ENCODE assay signal across 8 cellular contexts in the genomic region with DNA sequence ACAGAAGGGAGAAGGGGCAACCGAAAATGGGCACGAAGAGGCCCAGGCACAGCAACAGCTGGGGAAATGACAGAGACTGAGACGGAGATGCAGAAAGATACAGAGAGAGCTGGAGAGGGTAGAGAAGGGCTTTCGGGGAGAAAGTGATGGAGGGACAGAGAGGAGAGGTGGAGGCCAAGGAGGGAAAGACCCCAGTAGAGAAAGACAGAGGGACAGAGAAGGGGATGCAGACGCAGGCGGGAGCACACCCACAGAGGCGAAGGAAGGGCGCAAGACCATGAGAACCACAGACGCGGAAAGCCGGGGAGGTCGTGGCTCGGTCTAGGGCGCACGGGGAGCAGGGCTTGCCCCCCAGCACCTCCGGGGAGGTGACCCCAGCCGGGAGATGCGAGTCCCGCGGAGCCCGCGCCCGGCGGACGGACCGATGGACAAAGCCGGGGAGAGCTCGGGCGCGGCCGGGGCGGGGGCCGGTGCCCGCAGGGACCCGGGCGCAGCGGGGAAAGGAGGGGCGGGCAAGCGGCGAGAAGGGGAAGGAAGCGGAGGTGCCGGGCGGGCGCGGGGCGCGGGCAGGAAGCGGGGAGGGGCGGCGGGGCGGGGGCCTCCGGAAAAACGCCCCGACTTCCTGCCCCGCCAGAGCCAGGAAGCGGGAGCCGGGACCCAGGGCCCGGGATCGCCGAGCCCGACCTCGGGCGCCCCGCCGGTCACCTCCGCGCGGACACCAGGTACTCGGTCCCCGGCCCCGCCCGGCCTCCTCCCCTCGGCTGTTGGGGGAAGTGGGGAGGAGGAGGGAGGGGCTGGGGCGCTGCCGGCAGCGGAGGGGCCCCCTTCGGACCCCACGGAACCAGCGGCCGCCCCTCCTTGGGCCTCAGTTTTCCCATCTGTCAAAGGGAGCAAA. TPM values are rescaled to one million over a fixed set of nuclear protein-coding genes. Genes with fewer than 3 reads are reported as not detected.
DNase-seq lines count a peak whose midpoint lies in the region; ATAC-seq and TF ChIP-seq lines count a peak whose summit lies in the region.

TSS of gene ARHGEF1 (plus strand) at position 617 of the 895 bp plus-strand sequence. CDS start 4,899 bp downstream, outside the sequence.

- peak; percentile 19 to 39 for DNase-seq in NCI-H2081 (lab: John Stamatoyannopoulos, UW)
- DNase-seq in NCI-H2081 treated with DMSO at 0.1 percent for 48 hours (lab: John Stamatoyannopoulos, UW) = no peak
- DNase-seq in NCI-H748 (lab: John Stamatoyannopoulos, UW; ENCODE audit: unreplicated experiment) = peak; percentile 64
- peak; percentile 72 to 76 for DNase-seq in activated T-cell treated with anti-CD3 and anti-CD28 coated beads, Interleukin-2, amount 50 U/mL, for 72 hours
- peak; percentile 18 to 33 for DNase-seq in fibroblast of lung (ENCODE audit: low read depth in 2 of 2)
- DNase-seq in nephron progenitor cell = peak; percentile 63
- peak; percentile 77 to 90 for DNase-seq in aorta
- no peak for DNase-seq in NCI-H524 (lab: John Stamatoyannopoulos, UW)

- H3K27ac ChIP-seq in fibroblast of lung (ENCODE audit: insufficient read depth, low read length) (peak within 1 kb of the TSS; percentile 34), aorta (ENCODE audit: low read depth in 1 of 2, low read length in 2 of 2) (peak within 1 kb of the TSS in 1 of 2 donors; percentile 16)

- TF ChIP-seq CTCF in fibroblast of lung (conservative IDR thresholded peaks at IDR 0.05 in 1 of 2, IDR thresholded peaks at IDR 0.05 in 1 of 2; ENCODE audit: low read depth in 1 of 2, low read length in 2 of 2) = no peak
- TF ChIP-seq CTCF in nephron progenitor cell (IDR thresholded peaks at IDR 0.05) = no peak

- H3K9me3 ChIP-seq in fibroblast of lung (ENCODE audit: control insufficient read depth, insufficient read depth, low read depth, low read length) (no peaks in the 10 kb centered on the region), aorta (ENCODE audit: control insufficient read depth, low read length) (no peaks in the 10 kb centered on the region)

- peak in 1 of 2 donors; percentile 4 for ATAC-seq in activated T-cell treated with anti-CD3 and anti-CD28 coated beads, Interleukin-2, amount 50 U/mL, for 72 hours (replicated peaks in 1 of 2)
- ATAC-seq in aorta (ENCODE audit: low FRiP score) = peak; percentile 23

- peak within 1 kb of the TSS; percentile 96 for H3K4me2 ChIP-seq in fibroblast of lung (ENCODE audit: extremely low read depth, insufficient read depth, low read length)

- intact Hi-C loops in aorta (cut with DNase I) = loop anchor here (1.0 to 10.0 kb wide), 3 partner anchors 23 to 74 kb away; partner anchors contain the start of genes RABAC1 (in 2 of the 2) and RPS19 (in 1 of the 2)

- no peaks in the 10 kb centered on the region for H4K20me1 ChIP-seq in fibroblast of lung (ENCODE audit: control insufficient read depth, extremely low read depth, insufficient read depth, low read length)

- 2 to 6% methylated on average over 24 to 80 of the region's 80 CpGs for WGBS in aorta, 2 donors

- peak within 1 kb of the TSS; percentile 75 for H2AFZ ChIP-seq in fibroblast of lung (ENCODE audit: low read length)

- no peaks in the 10 kb centered on the region for H3K27me3 ChIP-seq in fibroblast of lung (ENCODE audit: control insufficient read depth, insufficient read depth, low read length)
- no peaks in the 10 kb centered on the region for H3K27me3 ChIP-seq in aorta (ENCODE audit: control insufficient read depth in 1 of 2, insufficient read depth in 2 of 2, low read length in 1 of 2)

- H3K4me3 Mint-ChIP-seq in activated T-cell treated with anti-CD3 and anti-CD28 coated beads, Interleukin-2, amount 50 U/mL, for 72 hours = peak within 1 kb of the TSS; percentile 91 to 95
- H3K4me3 Mint-ChIP-seq in nephron progenitor cell = peak within 1 kb of the TSS; percentile 94

- no peaks in the 10 kb centered on the region for H3K27me3 Mint-ChIP-seq in activated T-cell treated with anti-CD3 and anti-CD28 coated beads, Interleukin-2, amount 50 U/mL, for 72 hours (ENCODE audit: low read depth)
- peaks cover 50% of the 10 kb centered on the region for H3K27me3 Mint-ChIP-seq in nephron progenitor cell (ENCODE audit: low read depth, poor library complexity)

- H3K4me1 Mint-ChIP-seq in activated T-cell treated with anti-CD3 and anti-CD28 coated beads, Interleukin-2, amount 50 U/mL, for 72 hours (ENCODE audit: low read depth) = peaks cover 50% of the 10 kb centered on the region
- H3K4me1 Mint-ChIP-seq in nephron progenitor cell = peaks cover 49% of the 10 kb centered on the region

- H3K4me1 ChIP-seq in fibroblast of lung (ENCODE audit: control insufficient read depth, extremely low read depth, insufficient read depth, low read length) (peaks cover 9% of the 10 kb centered on the region), aorta (ENCODE audit: control insufficient read depth in 1 of 2, insufficient read depth in 2 of 2, low read length in 2 of 2) (no peaks in the 10 kb centered on the region)

- peaks cover 6 to 17% of the 10 kb centered on the region in 2 donors for H3K36me3 Mint-ChIP-seq in activated T-cell treated with anti-CD3 and anti-CD28 coated beads, Interleukin-2, amount 50 U/mL, for 72 hours (ENCODE audit: insufficient read depth in 2 of 2)
- no peaks in the 10 kb centered on the region for H3K36me3 Mint-ChIP-seq in nephron progenitor cell (ENCODE audit: low read depth)

- H3K36me3 ChIP-seq in fibroblast of lung (ENCODE audit: control insufficient read depth, insufficient read depth, low read length) (no peaks in the 10 kb centered on the region), aorta (ENCODE audit: control insufficient read depth in 1 of 2, insufficient read depth in 2 of 2, low read length in 1 of 2) (no peaks in the 10 kb centered on the region)

- peak within 1 kb of the TSS; percentile 60 for H3K9ac ChIP-seq in fibroblast of lung (ENCODE audit: insufficient read depth, low read length)

- peaks cover 30% of the 10 kb centered on the region for H3K79me2 ChIP-seq in fibroblast of lung (ENCODE audit: control insufficient read depth, insufficient read depth, low read length)

- no peaks in the 10 kb centered on the region for H3K9me3 Mint-ChIP-seq in activated T-cell treated with anti-CD3 and anti-CD28 coated beads, Interleukin-2, amount 50 U/mL, for 72 hours
- H3K9me3 Mint-ChIP-seq in nephron progenitor cell = no peaks in the 10 kb centered on the region

- H3K4me3 ChIP-seq in fibroblast of lung (replicated peaks in 1 of 4; ENCODE audit: control extremely low read depth in 1 of 4, insufficient read depth in 1 of 4, low read depth in 3 of 4, low read length in 4 of 4) = peak within 1 kb of the TSS; percentile 94 to 97 (median 94)
- peak within 1 kb of the TSS; percentile 95 to 96 for H3K4me3 ChIP-seq in aorta (ENCODE audit: low read length in 2 of 2)

- peak within 1 kb of the TSS; percentile 95 for H3K27ac Mint-ChIP-seq in activated T-cell treated with anti-CD3 and anti-CD28 coated beads, Interleukin-2, amount 50 U/mL, for 72 hours
- no peak within 1 kb of the TSS for H3K27ac Mint-ChIP-seq in nephron progenitor cell

RNA-seq across cellular contexts. Expression of gene ARHGEF1, which starts in this region (rescaled TPM):
- total RNA-seq in activated T-cell treated with anti-CD3 and anti-CD28 coated beads, Interleukin-2, amount 50 U/mL, for 72 hours = 100 to 1,000 TPM; 371 to 446 TPM
- 21.6 TPM in 2 replicates for total RNA-seq in fibroblast of lung
- 23.9 and 32.2 TPM in 2 replicates for polyA plus RNA-seq in fibroblast of lung
- 34.0 and 53.6 TPM in 2 replicates for polyA plus RNA-seq in fibroblast of lung (2012)
- 19.6 and 36.9 TPM in 2 replicates for polyA minus RNA-seq in fibroblast of lung (ENCODE audit: low replicate concordance)
- total RNA-seq in aorta = 100 to 1,000 TPM in 1 of 2 donors, 10 to 100 TPM in 1; 95.5 to 137 TPM
- 100 to 1,000 TPM in 1 of 2 donors, 10 to 100 TPM in 1; 29.8 to 163 TPM for polyA plus RNA-seq in aorta

Comparison
In these comparisons a context has a peak if more than half of its experiments do, and no peak if none do; other contexts are left out.
1. DNase-seq: peak in NCI-H2081 (2 of 2), NCI-H748 (single experiment), activated T-cell treated with anti-CD3 and anti-CD28 coated beads, Interleukin-2, amount 50 U/mL, for 72 hours (2 of 2), fibroblast of lung (2 of 2), nephron progenitor cell (single experiment) and aorta (2 of 2); none in NCI-H2081 treated with DMSO at 0.1 percent for 48 hours (single experiment) and NCI-H524 (0 of 2).